In genomic region chr1:62244380-62244779, GRCh38 we compare ENCODE assay signal across 15 cellular contexts. TPM values are rescaled to one million over a fixed set of nuclear protein-coding genes. Genes with fewer than 3 reads are reported as not detected.
DNase-seq lines count a peak whose midpoint lies in the region; ATAC-seq, FAIRE-seq and TF ChIP-seq lines count a peak whose summit lies in the region.
"Not testable (repeated sequence)": the region's sequence is repeated elsewhere in the genome, so short reads cannot be mapped to it uniquely, and the experiment has no call there.
"Had no signal": no experiment of that assay in that cellular context is flagged by ENCODE, and none has a peak within 500 bp of the region (broad histone marks: within the 10 kb centered on the region; RNA-seq: fewer than 3 reads in every experiment).

No MANE protein-coding gene starts in this region.

- not testable (repeated sequence) for H3K4me3 ChIP-seq in HEK293 (ENCODE audit: low read depth, low read length); K562; HepG2 (replicated peaks in 1 of 3; ENCODE audit: insufficient read depth in 1 of 3, low read depth in 2 of 3, low read length in 3 of 3)

- in situ Hi-C loops in K562 (cut with MboI); HepG2 (cut with HindIII; ENCODE audit: extremely low pct_ligation_motif_present, low pct_unique_long_range_greater_than_20kb): not testable (repeated sequence)

- H3K9ac ChIP-seq in K562 (ENCODE audit: insufficient read depth in 1 of 2, low read depth in 2 of 2, low read length in 2 of 2); HepG2 (ENCODE audit: insufficient read depth, low read depth, low read length): not testable (repeated sequence)

- H3K36me3 ChIP-seq in HEK293 (ENCODE audit: control insufficient read depth in 2 of 2, insufficient read depth in 1 of 2, low read length in 2 of 2); K562 (ENCODE audit: control insufficient read depth, insufficient read depth, low read length); HepG2 (replicated peaks in 1 of 2; ENCODE audit: control insufficient read depth in 1 of 2, insufficient read depth in 2 of 2, low read length in 2 of 2): not testable (repeated sequence)

- not testable (repeated sequence) for TF ChIP-seq EP300 in K562 (IDR thresholded peaks at IDR 0.05; ENCODE audit: low read length); HepG2 (IDR thresholded peaks at IDR 0.05; ENCODE audit: low read depth in 2 of 2, low read length in 2 of 2); HepG2 (CRISPR knock-in tag; IDR thresholded peaks at IDR 0.05; ENCODE audit: borderline replicate concordance)

- WGBS in K562 (ENCODE audit: insufficient coverage, low coverage, missing lambda C conversion rate) = 3% methylated on average over 3 of the region's 3 CpGs
- WGBS in HepG2 (ENCODE audit: low lambda C conversion rate) = 100% methylated on average over 3 of the region's 3 CpGs

- FAIRE-seq in K562 (lab: Jason Lieb, UNC); HepG2 (lab: Jason Lieb, UNC): not testable (repeated sequence)

- not testable (repeated sequence) for ATAC-seq in K562, HepG2

- not testable (repeated sequence) for H3K79me2 ChIP-seq in K562 (ENCODE audit: control insufficient read depth, insufficient read depth, low read length); HepG2 (ENCODE audit: insufficient read depth, low read length)

- DNase-seq in K562 (ENCODE audit: extremely low read depth in 1 of 4, low spot score in 3 of 4); HepG2 (ENCODE audit: low spot score): not testable (repeated sequence)

- H2AFZ ChIP-seq in K562 (ENCODE audit: low read depth, low read length); HepG2 (ENCODE audit: low read length): not testable (repeated sequence)

- CTCF ChIA-PET in HEK293 (lab: Yijun Ruan, JAX) = interaction anchor here (0.5 kb wide), 1 partner anchor 143 kb away, joined by 3 read pairs; no protein-coding TSS in a partner anchor
- CTCF ChIA-PET in K562 (lab: Yijun Ruan, JAX; ENCODE audit: low intra/inter-chr PET ratio); HepG2 (lab: Yijun Ruan, JAX; ENCODE audit: low intra/inter-chr PET ratio, low total read pairs): not testable (repeated sequence)

- POLR2A ChIA-PET in HEK293 (lab: Yijun Ruan, JAX); K562 (lab: Yijun Ruan, JAX); HepG2 (lab: Yijun Ruan, JAX): not testable (repeated sequence)

- H3K27ac ChIP-seq in HEK293 (ENCODE audit: extremely low read depth, low read depth, low read length); K562 (ENCODE audit: extremely low read depth, low read depth, low read length); HepG2 (ENCODE audit: extremely low read length, insufficient read depth, low read length): not testable (repeated sequence)

- BruUV-seq in K562 (replicated peaks; lab: Mats Ljungman, UMichigan); HepG2 (replicated peaks; lab: Mats Ljungman, UMichigan): not testable (repeated sequence)

- intact Hi-C loops in K562 (cut with micrococcal nuclease) = not testable (repeated sequence)
- intact Hi-C loops in HepG2 (cut with micrococcal nuclease; ENCODE audit: unreplicated experiment) = loop anchor here (5.0 kb wide), 3 partner anchors 43 to 163 kb away; no protein-coding TSS in a partner anchor

- not testable (repeated sequence) for H3K9me3 ChIP-seq in HEK293 (ENCODE audit: control insufficient read depth, insufficient read depth, low read depth, low read length); K562 (replicated peaks; ENCODE audit: control insufficient read depth, insufficient read depth, low read depth, low read length); HepG2 (ENCODE audit: low read length)

- not testable (repeated sequence) for H3K4me2 ChIP-seq in K562 (ENCODE audit: insufficient read depth, low read length); HepG2 (ENCODE audit: low read depth, low read length)

- not testable (repeated sequence) for H3K9me1 ChIP-seq in K562 (ENCODE audit: control insufficient read depth, insufficient read depth, low read length)

- H3K4me1 ChIP-seq in HEK293 (ENCODE audit: control insufficient read depth, insufficient read depth, low read length); K562 (replicated peaks in 1 of 2; ENCODE audit: control insufficient read depth in 2 of 2, insufficient read depth in 2 of 2, low read length in 2 of 2): not testable (repeated sequence)
- peaks cover 49% of the 10 kb centered on the region for H3K4me1 ChIP-seq in HepG2 (ENCODE audit: insufficient read depth, low read length)

- TF ChIP-seq POLR2A in K562 (conservative IDR thresholded peaks at IDR 0.05); HepG2 (IDR thresholded peaks at IDR 0.05; ENCODE audit: insufficient read depth in 1 of 2, low read depth in 2 of 2, low read length in 2 of 2): not testable (repeated sequence)

- not testable (repeated sequence) for TF ChIP-seq RAD21 in K562 (CRISPR knock-in tag; conservative IDR thresholded peaks at IDR 0.05 in 1 of 2, IDR thresholded peaks at IDR 0.05 in 1 of 2); HepG2 (CRISPR knock-in tag; IDR thresholded peaks at IDR 0.05)

- H4K20me1 ChIP-seq in K562 (replicated peaks; ENCODE audit: control insufficient read depth, insufficient read depth, low read length); HepG2 (ENCODE audit: insufficient read depth, low read length): not testable (repeated sequence)

- TF ChIP-seq CTCF in HEK293 (tag by site-specific recombination; IDR thresholded peaks at IDR 0.05); K562 (IDR thresholded peaks at IDR 0.05 in 2 of 3, conservative IDR thresholded peaks at IDR 0.05 in 1 of 3; ENCODE audit: insufficient read depth in 2 of 3, low read depth in 1 of 3, low read length in 3 of 3); HepG2 (CRISPR knock-in tag; IDR thresholded peaks at IDR 0.05): not testable (repeated sequence)

- peaks cover 0 to 10% of the 10 kb centered on the region in 2 experiments; a peak in 3 of 5 replicates for H3K27me3 ChIP-seq in K562 (ENCODE audit: control insufficient read depth in 2 of 2, insufficient read depth in 2 of 2, low read length in 2 of 2)
- not testable (repeated sequence) for H3K27me3 ChIP-seq in HepG2 (ENCODE audit: control insufficient read depth in 1 of 2, insufficient read depth in 2 of 2, low read length in 2 of 2)

TF ChIP-seq in HEK293, 187 proteins besides CTCF, POLR2A, EP300 and RAD21:
- peak; percentile 61 for TF ChIP-seq SETDB1 (IDR thresholded peaks at IDR 0.05; ENCODE audit: insufficient read length, low read length)
TF ChIP-seq in HEK293: peak in this region for 1; not testable (repeated sequence) for 186.

TF ChIP-seq in K562, 482 proteins besides CTCF, POLR2A, EP300 and RAD21:
- TF ChIP-seq ZNF431 (CRISPR knock-in tag; IDR thresholded peaks at IDR 0.05) = peak; percentile 84

TF ChIP-seq in HepG2, 621 proteins besides CTCF, POLR2A, EP300 and RAD21:
- TF ChIP-seq ZNF431 (CRISPR knock-in tag; IDR thresholded peaks at IDR 0.05; ENCODE audit: borderline replicate concordance, low read depth) = peak; percentile 97

RNA-seq across cellular contexts. Expression of gene L1TD1, which starts 49.7 kb away (rescaled TPM):
- total RNA-seq in K562 (2011; cell fraction: chromatin; rRNA removed; ENCODE audit: low replicate concordance) = not detected in 2 replicates
- not detected in 2 replicates for total RNA-seq in K562 (2011; cell fraction: nucleolus; rRNA removed)
- not detected in 2 replicates for total RNA-seq in K562 (2011; cell fraction: nucleoplasm; rRNA removed)
- total RNA-seq in K562 (2014; rRNA removed) = not detected in 2 replicates
- total RNA-seq in K562 (2014; rRNA removed; fragmentation: Illumina TruSeq; extraction: Trizol) = not detected in 2 replicates
- total RNA-seq in K562 (2015; rRNA removed; fragmentation: Illumina TruSeq; extraction: Trizol) = not detected in 2 replicates
- 0.09 and 0.31 TPM in 2 replicates for total RNA-seq in K562 (2021)
- polyA plus RNA-seq in K562 (2011; rRNA removed) = not detected in 2 replicates
- not detected in 2 replicates for polyA plus RNA-seq in K562 (2011; cell fraction: cytosol; rRNA removed)
- polyA plus RNA-seq in K562 (2011; cell fraction: nucleus; rRNA removed) = not detected in 2 replicates
- polyA plus RNA-seq in K562 (2012) = not detected in 2 replicates
- polyA plus RNA-seq in K562 (2014; fragmentation: Illumina TruSeq; extraction: Trizol) = not detected in 2 replicates
- polyA plus RNA-seq in K562 (2014; fragmentation: Nextera tagmentation; extraction: Ambion mirVana) = not detected
- polyA plus RNA-seq in K562 (2014; rRNA removed) = not detected in 2 replicates
- polyA minus RNA-seq in K562 (2011; rRNA and poly(A)+ RNA removed) = not detected in 2 replicates
- not detected in 2 replicates for polyA minus RNA-seq in K562 (2011; cell fraction: cytosol; rRNA and poly(A)+ RNA removed)
- polyA minus RNA-seq in K562 (2011; cell fraction: nucleus; rRNA and poly(A)+ RNA removed) = not detected in 2 replicates
- total RNA-seq in HepG2 (2016; rRNA removed; fragmentation: Illumina TruSeq; extraction: Trizol) = not detected in 2 replicates
- not detected in 2 replicates for total RNA-seq in HepG2 (2016; cell fraction: cytosol; rRNA removed; fragmentation: Illumina TruSeq; extraction: Trizol; ENCODE audit: low read depth)
- not detected in 2 replicates for total RNA-seq in HepG2 (2016; cell fraction: insoluble cytoplasmic fraction; rRNA removed; fragmentation: Illumina TruSeq; extraction: Trizol)
- total RNA-seq in HepG2 (2016; cell fraction: membrane; rRNA removed; fragmentation: Illumina TruSeq; extraction: Trizol) = not detected in 2 replicates
- total RNA-seq in HepG2 (2016; cell fraction: nucleus; rRNA removed; fragmentation: Illumina TruSeq; extraction: Trizol) = not detected in 2 replicates
- not detected in 2 replicates for polyA plus RNA-seq in HepG2 (2011; rRNA removed)
- not detected in 2 replicates for polyA plus RNA-seq in HepG2 (2011; cell fraction: cytosol; rRNA removed)
- polyA plus RNA-seq in HepG2 (2011; cell fraction: nucleus; rRNA removed) = 0.03 TPM in 1 of 2 replicates, not detected in the other
- polyA plus RNA-seq in HepG2 (2012) = not detected in 2 replicates
- not detected in 2 replicates for polyA plus RNA-seq in HepG2 (2016; cell fraction: cytosol; fragmentation: Illumina TruSeq; extraction: Trizol; ENCODE audit: low read depth)
- not detected in 2 replicates for polyA plus RNA-seq in HepG2 (2016; cell fraction: insoluble cytoplasmic fraction; fragmentation: Illumina TruSeq; extraction: Trizol; ENCODE audit: low read depth)
- polyA plus RNA-seq in HepG2 (2016; cell fraction: membrane; fragmentation: Illumina TruSeq; extraction: Trizol; ENCODE audit: low read depth) = not detected in 2 replicates
- polyA plus RNA-seq in HepG2 (2016; cell fraction: nucleus; fragmentation: Illumina TruSeq; extraction: Trizol; ENCODE audit: insufficient read depth, low read depth) = not detected in 2 replicates
- polyA minus RNA-seq in HepG2 (2011; rRNA and poly(A)+ RNA removed; ENCODE audit: low replicate concordance) = not detected in 2 replicates
- polyA minus RNA-seq in HepG2 (2011; cell fraction: cytosol; rRNA and poly(A)+ RNA removed) = not detected in 2 replicates
- not detected in 2 replicates for polyA minus RNA-seq in HepG2 (2011; cell fraction: nucleus; rRNA and poly(A)+ RNA removed)
- total RNA-seq: A172; A673; B cell; Calu3; CD4-positive, alpha-beta memory T cell; CD4-positive, CD25-positive, alpha-beta regulatory T cell; CD8-positive, alpha-beta memory T cell; CD8-positive, alpha-beta T cell; Daoy had no signal
- polyA plus RNA-seq: A549; AG04450; BJ; CD4-positive, alpha-beta memory T cell; CD4-positive, CD25-positive, alpha-beta regulatory T cell; CD8-positive, alpha-beta memory T cell had no signal
